In genomic region chr6:85449818-85450577, GRCh38 we compare ENCODE assay signal across 1 cellular context.
TF ChIP-seq lines count a peak whose summit lies in the region.

Gene NT5E, plus strand, starts transcription at chr6:85450083. Its CDS starts 57 bp downstream, at chr6:85450140.

TF ChIP-seq in HepG2, 621 proteins besides CTCF, POLR2A, EP300 and RAD21 (continued from another document and continues in another):
- TF ChIP-seq PCBP1 (IDR thresholded peaks at IDR 0.05; ENCODE audit: borderline replicate concordance, low read depth, low read length): no peak
- no peak for TF ChIP-seq ZNF589 (CRISPR knock-in tag; conservative IDR thresholded peaks at IDR 0.05)
- 0 out of 2 replicates have a peak, but pooled peaks have one; percentile 30 for TF ChIP-seq ZHX2 (IDR thresholded peaks at IDR 0.05; ENCODE audit: low read depth)
- TF ChIP-seq ZHX2 (CRISPR knock-in tag; IDR thresholded peaks at IDR 0.05; ENCODE audit: borderline replicate concordance): no peak
- TF ChIP-seq ZNF335 (CRISPR knock-in tag; IDR thresholded peaks at IDR 0.05): peak; percentile 21; the same call in 1 of the 2 replicates
- TF ChIP-seq ZNF124 (CRISPR knock-in tag; IDR thresholded peaks at IDR 0.05): no peak
- no peak for TF ChIP-seq CBX2 (IDR thresholded peaks at IDR 0.05; ENCODE audit: low read depth, low read length)
- no peak for TF ChIP-seq CBX2 (CRISPR knock-in tag; IDR thresholded peaks at IDR 0.05; ENCODE audit: low read depth)
- no peak for TF ChIP-seq CEBPB (IDR thresholded peaks at IDR 0.05; ENCODE audit: borderline replicate concordance, low read depth, low read length)
- no peak; the same call in 1 of the 2 replicates for TF ChIP-seq NFIB (CRISPR knock-in tag; IDR thresholded peaks at IDR 0.05; ENCODE audit: borderline replicate concordance)
- no peak for TF ChIP-seq PHF21A (CRISPR knock-in tag; IDR thresholded peaks at IDR 0.05)
- TF ChIP-seq, protein P1, sequence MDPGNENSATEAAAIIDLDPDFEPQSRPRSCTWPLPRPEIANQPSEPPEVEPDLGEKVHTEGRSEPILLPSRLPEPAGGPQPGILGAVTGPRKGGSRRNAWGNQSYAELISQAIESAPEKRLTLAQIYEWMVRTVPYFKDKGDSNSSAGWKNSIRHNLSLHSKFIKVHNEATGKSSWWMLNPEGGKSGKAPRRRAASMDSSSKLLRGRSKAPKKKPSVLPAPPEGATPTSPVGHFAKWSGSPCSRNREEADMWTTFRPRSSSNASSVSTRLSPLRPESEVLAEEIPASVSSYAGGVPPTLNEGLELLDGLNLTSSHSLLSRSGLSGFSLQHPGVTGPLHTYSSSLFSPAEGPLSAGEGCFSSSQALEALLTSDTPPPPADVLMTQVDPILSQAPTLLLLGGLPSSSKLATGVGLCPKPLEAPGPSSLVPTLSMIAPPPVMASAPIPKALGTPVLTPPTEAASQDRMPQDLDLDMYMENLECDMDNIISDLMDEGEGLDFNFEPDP (CRISPR knock-in tag; conservative IDR thresholded peaks at IDR 0.05): no peak
- peak; percentile 62 for TF ChIP-seq HIC2 (CRISPR knock-in tag; IDR thresholded peaks at IDR 0.05; ENCODE audit: low read depth)
- TF ChIP-seq MAZ (IDR thresholded peaks at IDR 0.05; ENCODE audit: borderline replicate concordance, low read depth, low read length): no peak
- TF ChIP-seq MAZ (CRISPR knock-in tag; IDR thresholded peaks at IDR 0.05; ENCODE audit: low read depth): no peak
- no peak for TF ChIP-seq HMGA1 (CRISPR knock-in tag; conservative IDR thresholded peaks at IDR 0.05)
- no peak for TF ChIP-seq ATF4 (CRISPR knock-in tag; IDR thresholded peaks at IDR 0.05)
- TF ChIP-seq ZNF672 (CRISPR knock-in tag; IDR thresholded peaks at IDR 0.05): no peak
- TF ChIP-seq NFE2 (CRISPR knock-in tag; IDR thresholded peaks at IDR 0.05): no peak
- no peak for TF ChIP-seq NFYC (CRISPR knock-in tag; IDR thresholded peaks at IDR 0.05)
- TF ChIP-seq, protein P2, sequence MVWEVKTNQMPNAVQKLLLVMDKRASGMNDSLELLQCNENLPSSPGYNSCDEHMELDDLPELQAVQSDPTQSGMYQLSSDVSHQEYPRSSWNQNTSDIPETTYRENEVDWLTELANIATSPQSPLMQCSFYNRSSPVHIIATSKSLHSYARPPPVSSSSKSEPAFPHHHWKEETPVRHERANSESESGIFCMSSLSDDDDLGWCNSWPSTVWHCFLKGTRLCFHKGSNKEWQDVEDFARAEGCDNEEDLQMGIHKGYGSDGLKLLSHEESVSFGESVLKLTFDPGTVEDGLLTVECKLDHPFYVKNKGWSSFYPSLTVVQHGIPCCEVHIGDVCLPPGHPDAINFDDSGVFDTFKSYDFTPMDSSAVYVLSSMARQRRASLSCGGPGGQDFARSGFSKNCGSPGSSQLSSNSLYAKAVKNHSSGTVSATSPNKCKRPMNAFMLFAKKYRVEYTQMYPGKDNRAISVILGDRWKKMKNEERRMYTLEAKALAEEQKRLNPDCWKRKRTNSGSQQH (CRISPR knock-in tag; IDR thresholded peaks at IDR 0.05; ENCODE audit: low read depth): no peak
- no peak for TF ChIP-seq ADNP (CRISPR knock-in tag; IDR thresholded peaks at IDR 0.05)
- TF ChIP-seq ARNT (IDR thresholded peaks at IDR 0.05): no peak
- no peak for TF ChIP-seq TAF15 (IDR thresholded peaks at IDR 0.05; ENCODE audit: low read depth, low read length, poor library complexity, severe bottlenecking)
- TF ChIP-seq CREBL2 (CRISPR knock-in tag; IDR thresholded peaks at IDR 0.05; ENCODE audit: borderline replicate concordance): no peak
- TF ChIP-seq PITX1 (CRISPR knock-in tag; IDR thresholded peaks at IDR 0.05): no peak
- TF ChIP-seq STAT6 (CRISPR knock-in tag; IDR thresholded peaks at IDR 0.05; ENCODE audit: borderline replicate concordance): no peak; the same call in 1 of the 2 replicates
- TF ChIP-seq, protein P3, sequence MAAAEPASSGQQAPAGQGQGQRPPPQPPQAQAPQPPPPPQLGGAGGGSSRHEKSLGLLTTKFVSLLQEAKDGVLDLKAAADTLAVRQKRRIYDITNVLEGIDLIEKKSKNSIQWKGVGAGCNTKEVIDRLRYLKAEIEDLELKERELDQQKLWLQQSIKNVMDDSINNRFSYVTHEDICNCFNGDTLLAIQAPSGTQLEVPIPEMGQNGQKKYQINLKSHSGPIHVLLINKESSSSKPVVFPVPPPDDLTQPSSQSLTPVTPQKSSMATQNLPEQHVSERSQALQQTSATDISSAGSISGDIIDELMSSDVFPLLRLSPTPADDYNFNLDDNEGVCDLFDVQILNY (CRISPR knock-in tag; conservative IDR thresholded peaks at IDR 0.05): no peak; the same call in 1 of the 2 replicates
- peak; percentile 54 for TF ChIP-seq MED1 (CRISPR knock-in tag; IDR thresholded peaks at IDR 0.05)
- no peak for TF ChIP-seq SMAD3 (CRISPR knock-in tag; IDR thresholded peaks at IDR 0.05)
- no peak for TF ChIP-seq ZNF496 (CRISPR knock-in tag; IDR thresholded peaks at IDR 0.05; ENCODE audit: insufficient replicate concordance)
- no peak for TF ChIP-seq ZNF567 (CRISPR knock-in tag; IDR thresholded peaks at IDR 0.05; ENCODE audit: borderline replicate concordance)
- TF ChIP-seq ZNF572 (CRISPR knock-in tag; IDR thresholded peaks at IDR 0.05): peak; percentile 83
- no peak for TF ChIP-seq ZNF639 (CRISPR knock-in tag; conservative IDR thresholded peaks at IDR 0.05)
- TF ChIP-seq, protein P4, sequence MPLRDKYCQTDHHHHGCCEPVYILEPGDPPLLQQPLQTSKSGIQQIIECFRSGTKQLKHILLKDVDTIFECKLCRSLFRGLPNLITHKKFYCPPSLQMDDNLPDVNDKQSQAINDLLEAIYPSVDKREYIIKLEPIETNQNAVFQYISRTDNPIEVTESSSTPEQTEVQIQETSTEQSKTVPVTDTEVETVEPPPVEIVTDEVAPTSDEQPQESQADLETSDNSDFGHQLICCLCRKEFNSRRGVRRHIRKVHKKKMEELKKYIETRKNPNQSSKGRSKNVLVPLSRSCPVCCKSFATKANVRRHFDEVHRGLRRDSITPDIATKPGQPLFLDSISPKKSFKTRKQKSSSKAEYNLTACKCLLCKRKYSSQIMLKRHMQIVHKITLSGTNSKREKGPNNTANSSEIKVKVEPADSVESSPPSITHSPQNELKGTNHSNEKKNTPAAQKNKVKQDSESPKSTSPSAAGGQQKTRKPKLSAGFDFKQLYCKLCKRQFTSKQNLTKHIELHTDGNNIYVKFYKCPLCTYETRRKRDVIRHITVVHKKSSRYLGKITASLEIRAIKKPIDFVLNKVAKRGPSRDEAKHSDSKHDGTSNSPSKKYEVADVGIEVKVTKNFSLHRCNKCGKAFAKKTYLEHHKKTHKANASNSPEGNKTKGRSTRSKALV (CRISPR knock-in tag; IDR thresholded peaks at IDR 0.05): peak; percentile 88
- peak; percentile 95 for TF ChIP-seq AGO2 (optimal IDR thresholded peaks at IDR 0.05; ENCODE audit: low read depth, low read length)
- 0 out of 2 replicates have a peak, but pooled peaks have one; percentile 33 for TF ChIP-seq ZNF205 (CRISPR knock-in tag; IDR thresholded peaks at IDR 0.05)
- TF ChIP-seq ZNF558 (CRISPR knock-in tag; IDR thresholded peaks at IDR 0.05; ENCODE audit: borderline replicate concordance): no peak
- no peak for TF ChIP-seq ZFP62 (CRISPR knock-in tag; IDR thresholded peaks at IDR 0.05)
- TF ChIP-seq, protein P5, sequence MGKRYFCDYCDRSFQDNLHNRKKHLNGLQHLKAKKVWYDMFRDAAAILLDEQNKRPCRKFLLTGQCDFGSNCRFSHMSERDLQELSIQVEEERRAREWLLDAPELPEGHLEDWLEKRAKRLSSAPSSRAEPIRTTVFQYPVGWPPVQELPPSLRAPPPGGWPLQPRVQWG (CRISPR knock-in tag; IDR thresholded peaks at IDR 0.05; ENCODE audit: borderline replicate concordance, low read depth): no peak
- TF ChIP-seq, protein P6, sequence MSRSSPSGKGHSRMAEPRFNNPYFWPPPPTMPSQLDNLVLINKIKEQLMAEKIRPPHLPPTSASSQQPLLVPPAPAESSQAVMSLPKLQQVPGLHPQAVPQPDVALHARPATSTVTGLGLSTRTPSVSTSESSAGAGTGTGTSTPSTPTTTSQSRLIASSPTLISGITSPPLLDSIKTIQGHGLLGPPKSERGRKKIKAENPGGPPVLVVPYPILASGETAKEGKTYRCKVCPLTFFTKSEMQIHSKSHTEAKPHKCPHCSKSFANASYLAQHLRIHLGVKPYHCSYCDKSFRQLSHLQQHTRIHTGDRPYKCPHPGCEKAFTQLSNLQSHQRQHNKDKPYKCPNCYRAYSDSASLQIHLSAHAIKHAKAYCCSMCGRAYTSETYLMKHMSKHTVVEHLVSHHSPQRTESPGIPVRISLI (CRISPR knock-in tag; IDR thresholded peaks at IDR 0.05; ENCODE audit: borderline replicate concordance): no peak
- TF ChIP-seq ZNF501 (CRISPR knock-in tag; IDR thresholded peaks at IDR 0.05): peak; percentile 94
- TF ChIP-seq FOXO1 (CRISPR knock-in tag; IDR thresholded peaks at IDR 0.05): peak; percentile 54
